ENCODE assay signal across 8 cellular contexts in genomic region chr20:60138263-60139127, GRCh38.
DNase-seq lines count a peak whose midpoint lies in the region; ATAC-seq and TF ChIP-seq lines count a peak whose summit lies in the region.

No MANE protein-coding gene starts in this region.

- no peaks in the 10 kb centered on the region for H3K9me3 Mint-ChIP-seq in activated CD8-positive, alpha-beta memory T cell treated with anti-CD3 and anti-CD28 coated beads, Interleukin-2, amount 10 ng/mL, durations not matched to agents 7 days and 5 days (ENCODE audit: low read depth)

- H3K14ac ChIP-seq in IMR-90 (replicated peaks; ENCODE audit: low read depth, low read length): peak overlapping the region; percentile 56; the same call in 1 of the 2 replicates

- H3K4me3 Mint-ChIP-seq in activated CD8-positive, alpha-beta memory T cell treated with anti-CD3 and anti-CD28 coated beads, Interleukin-2, amount 10 ng/mL, durations not matched to agents 7 days and 5 days: peak overlapping the region; percentile 50

- in situ Hi-C loops in IMR-90 (cut with MboI; ENCODE audit: low sequenced_read_pairs): no loop called here

- no peak overlapping the region for H3K27ac ChIP-seq in AG04450 (ENCODE audit: low read depth, low read length)
- H3K27ac ChIP-seq in IMR-90 (ENCODE audit: insufficient read depth, low read length): no peak overlapping the region; the same call in 1 of the 2 replicates

- intact Hi-C loops in IMR-90 (cut with micrococcal nuclease): no loop called here

- no peaks in the 10 kb centered on the region for H3K79me1 ChIP-seq in IMR-90 (ENCODE audit: low read depth in 1 of 2, low read length in 2 of 2)

- no peak overlapping the region for H2BK5ac ChIP-seq in IMR-90 (ENCODE audit: low read depth, low read length, poor library complexity, severe bottlenecking)

- no peak overlapping the region; the same call in 1 of the 2 replicates for H2BK120ac ChIP-seq in IMR-90 (ENCODE audit: low read depth, low read length)

- DNase-seq in AG04450 (ENCODE audit: low read depth, low spot score): no peak
- peak; percentile 48 for DNase-seq in IMR-90
- peak; percentile 53 for DNase-seq in activated CD8-positive, alpha-beta memory T cell treated with anti-CD3 and anti-CD28 coated beads, Interleukin-2, amount 10 ng/mL, durations not matched to agents 7 days and 5 days
- DNase-seq in germinal center (ENCODE audit: low spot score): peak; percentile 13
- DNase-seq in stimulated activated CD4-positive, alpha-beta T cell treated with anti-CD3 and anti-CD28 coated beads, Interleukin-12 subunit alpha, Interleukin-12 subunit beta, amount 100 ng/mL, for 24 hours (ENCODE audit: low read depth in 2 of 2): peak; percentile 31 to 50
- no peak for DNase-seq in COLO668 (lab: John Stamatoyannopoulos, UW; ENCODE audit: unreplicated experiment)

- H3K27me3 ChIP-seq in AG04450 (ENCODE audit: control insufficient read depth, insufficient read depth, low read length) (no peaks in the 10 kb centered on the region), IMR-90 (ENCODE audit: control insufficient read depth, insufficient read depth, low read length) (no peaks in the 10 kb centered on the region)

- 51% methylated on average over 23 of the region's 39 CpGs; no CpG with 5 or more reads in 1 of the 2 experiments for WGBS in IMR-90 (ENCODE audit: extremely low coverage in 2 of 2, insufficient read length in 1 of 2), 2 experiments

- H4K20me1 ChIP-seq in IMR-90 (ENCODE audit: insufficient read depth, low read length): no peaks in the 10 kb centered on the region

- no peak overlapping the region for H3K56ac ChIP-seq in IMR-90 (ENCODE audit: extremely low read depth, insufficient read depth, low read length)

- H2BK20ac ChIP-seq in IMR-90 (ENCODE audit: low read depth, low read length): no peak overlapping the region

- no TSS peak for BruUV-seq in IMR-90 (replicated peaks; lab: Mats Ljungman, UMichigan)

- H4K8ac ChIP-seq in IMR-90 (ENCODE audit: low read depth in 2 of 2, low read length in 2 of 2): peak overlapping the region; percentile 57 to 74

- no peaks in the 10 kb centered on the region; the same call in 1 of the 2 replicates for H3K9me3 ChIP-seq in AG04450 (ENCODE audit: control insufficient read depth, insufficient read depth, low read length)
- no peaks in the 10 kb centered on the region for H3K9me3 ChIP-seq in IMR-90 (ENCODE audit: control insufficient read depth, insufficient read depth, low read length)

- no peaks in the 10 kb centered on the region for H3K36me3 Mint-ChIP-seq in activated CD8-positive, alpha-beta memory T cell treated with anti-CD3 and anti-CD28 coated beads, Interleukin-2, amount 10 ng/mL, durations not matched to agents 7 days and 5 days

- H2AK5ac ChIP-seq in IMR-90 (ENCODE audit: low read depth, low read length): no peak overlapping the region

- H3K23ac ChIP-seq in IMR-90 (ENCODE audit: low read depth, low read length): no peak overlapping the region

- CTCF ChIA-PET in AG04450 (lab: Charles Lee): interaction anchor here (0.6 to 1.4 kb wide), 4 partner anchors 11 to 198 kb away, joined by 3 to 4 read pairs (median 3); no protein-coding TSS in a partner anchor
- CTCF ChIA-PET in IMR-90 (lab: Yijun Ruan, JAX): interaction anchor here (0.6 to 1.1 kb wide), 3 partner anchors 14 to 560 kb away, joined by 3 read pairs; no protein-coding TSS in a partner anchor
- CTCF ChIA-PET in activated CD8-positive, alpha-beta memory T cell treated with anti-CD3 and anti-CD28 coated beads, Interleukin-2, amount 10 ng/mL, durations not matched to agents 7 days and 5 days (lab: Charles Lee): interaction anchor here (1.0 to 1.9 kb wide), 6 partner anchors 10 to 198 kb away, joined by 3 to 6 read pairs (median 4); no protein-coding TSS in a partner anchor

- H3K27ac Mint-ChIP-seq in activated CD8-positive, alpha-beta memory T cell treated with anti-CD3 and anti-CD28 coated beads, Interleukin-2, amount 10 ng/mL, durations not matched to agents 7 days and 5 days: no peak overlapping the region

- peak overlapping the region; percentile 55 for H3K4me2 ChIP-seq in IMR-90 (ENCODE audit: low read depth, low read length)

- dilution Hi-C loops in IMR-90 (cut with HindIII; ENCODE audit: low sequenced_read_pairs, unreplicated experiment): no loop called here

- peak overlapping the region; percentile 47; the same call in 1 of the 2 replicates for H4K91ac ChIP-seq in IMR-90 (ENCODE audit: insufficient read depth, low read depth, low read length)

- H3K27me3 Mint-ChIP-seq in activated CD8-positive, alpha-beta memory T cell treated with anti-CD3 and anti-CD28 coated beads, Interleukin-2, amount 10 ng/mL, durations not matched to agents 7 days and 5 days: peaks cover 3% of the 10 kb centered on the region

- peak overlapping the region; percentile 17 for H3K4me3 ChIP-seq in AG04450 (ENCODE audit: low read depth, low read length)
- H3K4me3 ChIP-seq in IMR-90 (ENCODE audit: insufficient read depth, low read depth, low read length): peak overlapping the region; percentile 62

- no peaks in the 10 kb centered on the region for H3K4me1 ChIP-seq in IMR-90 (ENCODE audit: control insufficient read depth, insufficient read depth, low read length)

- POLR2A ChIA-PET in AG04450 (lab: Yijun Ruan, JAX) (no interaction called here), IMR-90 (lab: Charles Lee; ENCODE audit: unreplicated experiment) (no interaction called here)

- peak overlapping the region; percentile 78 for H3K9ac ChIP-seq in IMR-90 (ENCODE audit: low read depth, low read length)

- H3K9me1 ChIP-seq in IMR-90 (ENCODE audit: insufficient read depth, low read length): no peaks in the 10 kb centered on the region

- no peak overlapping the region; the same call in 1 of the 2 replicates for H3K18ac ChIP-seq in IMR-90 (ENCODE audit: low read depth, low read length)

- TF ChIP-seq CTCF in AG04450 (IDR thresholded peaks at IDR 0.05; ENCODE audit: low read depth, low read length) (no peak), IMR-90 (conservative IDR thresholded peaks at IDR 0.05; ENCODE audit: low read depth, low read length) (no peak)

- no peaks in the 10 kb centered on the region for H3K36me3 ChIP-seq in IMR-90 (ENCODE audit: control insufficient read depth, insufficient read depth, low read length)

- peak overlapping the region; percentile 59 for H3K4ac ChIP-seq in IMR-90 (ENCODE audit: low read depth, low read length)

- ATAC-seq in IMR-90 (ENCODE audit: low read depth): peak; percentile 81
- peak; percentile 51 for ATAC-seq in activated CD8-positive, alpha-beta memory T cell treated with anti-CD3 and anti-CD28 coated beads, Interleukin-2, amount 10 ng/mL, durations not matched to agents 7 days and 5 days
- no peak for ATAC-seq in HG03469 (IDR thresholded peaks at IDR 0.05; ENCODE audit: unreplicated experiment)
- ATAC-seq in HG03196 (IDR thresholded peaks at IDR 0.05; ENCODE audit: unreplicated experiment): no peak

- H4K5ac ChIP-seq in IMR-90 (ENCODE audit: low read depth, low read length): peak overlapping the region; percentile 67; the same call in 1 of the 2 replicates

- no peak for TF ChIP-seq RAD21 in IMR-90 (IDR thresholded peaks at IDR 0.05; ENCODE audit: low read length)

- peak overlapping the region; percentile 80 for H2AFZ ChIP-seq in IMR-90 (replicated peaks; ENCODE audit: low read length, poor library complexity)

- H3K4me1 Mint-ChIP-seq in activated CD8-positive, alpha-beta memory T cell treated with anti-CD3 and anti-CD28 coated beads, Interleukin-2, amount 10 ng/mL, durations not matched to agents 7 days and 5 days: peaks cover 10% of the 10 kb centered on the region

- no peak overlapping the region for H2AK9ac ChIP-seq in IMR-90 (replicated peaks; ENCODE audit: low read depth, low read length, poor library complexity)

- TF ChIP-seq POLR2A in IMR-90 (IDR thresholded peaks at IDR 0.05; ENCODE audit: low read depth, low read length): no peak

- no peak overlapping the region for H2BK15ac ChIP-seq in IMR-90 (ENCODE audit: low read depth, low read length)

TF ChIP-seq in IMR-90, 13 proteins besides CTCF, POLR2A, EP300 and RAD21:
- TF ChIP-seq FOS (IDR thresholded peaks at IDR 0.05; ENCODE audit: low read depth, low read length) (no peak), NFE2L2 (IDR thresholded peaks at IDR 0.05; ENCODE audit: low read depth, low read length) (no peak), CEBPB (IDR thresholded peaks at IDR 0.05; ENCODE audit: low read depth, low read length) (no peak), MAZ (IDR thresholded peaks at IDR 0.05; ENCODE audit: borderline replicate concordance, low read depth, low read length) (no peak), BHLHE40 (IDR thresholded peaks at IDR 0.05; ENCODE audit: low read depth, low read length) (no peak), CHD1 (IDR thresholded peaks at IDR 0.05; ENCODE audit: low read depth, low read length) (no peak)

Comparison
In these comparisons a context has a peak if more than half of its experiments do, and no peak if none do; other contexts are left out.
1. DNase-seq: peak in IMR-90 (single experiment), activated CD8-positive, alpha-beta memory T cell treated with anti-CD3 and anti-CD28 coated beads, Interleukin-2, amount 10 ng/mL, durations not matched to agents 7 days and 5 days (single experiment), germinal center (single experiment) and stimulated activated CD4-positive, alpha-beta T cell treated with anti-CD3 and anti-CD28 coated beads, Interleukin-12 subunit alpha, Interleukin-12 subunit beta, amount 100 ng/mL, for 24 hours (2 of 2); none in AG04450 (single experiment) and COLO668 (single experiment).
2. ATAC-seq: peak in IMR-90 (single experiment) and activated CD8-positive, alpha-beta memory T cell treated with anti-CD3 and anti-CD28 coated beads, Interleukin-2, amount 10 ng/mL, durations not matched to agents 7 days and 5 days (single experiment); none in HG03469 (single experiment) and HG03196 (single experiment).